In the genomic region with DNA sequence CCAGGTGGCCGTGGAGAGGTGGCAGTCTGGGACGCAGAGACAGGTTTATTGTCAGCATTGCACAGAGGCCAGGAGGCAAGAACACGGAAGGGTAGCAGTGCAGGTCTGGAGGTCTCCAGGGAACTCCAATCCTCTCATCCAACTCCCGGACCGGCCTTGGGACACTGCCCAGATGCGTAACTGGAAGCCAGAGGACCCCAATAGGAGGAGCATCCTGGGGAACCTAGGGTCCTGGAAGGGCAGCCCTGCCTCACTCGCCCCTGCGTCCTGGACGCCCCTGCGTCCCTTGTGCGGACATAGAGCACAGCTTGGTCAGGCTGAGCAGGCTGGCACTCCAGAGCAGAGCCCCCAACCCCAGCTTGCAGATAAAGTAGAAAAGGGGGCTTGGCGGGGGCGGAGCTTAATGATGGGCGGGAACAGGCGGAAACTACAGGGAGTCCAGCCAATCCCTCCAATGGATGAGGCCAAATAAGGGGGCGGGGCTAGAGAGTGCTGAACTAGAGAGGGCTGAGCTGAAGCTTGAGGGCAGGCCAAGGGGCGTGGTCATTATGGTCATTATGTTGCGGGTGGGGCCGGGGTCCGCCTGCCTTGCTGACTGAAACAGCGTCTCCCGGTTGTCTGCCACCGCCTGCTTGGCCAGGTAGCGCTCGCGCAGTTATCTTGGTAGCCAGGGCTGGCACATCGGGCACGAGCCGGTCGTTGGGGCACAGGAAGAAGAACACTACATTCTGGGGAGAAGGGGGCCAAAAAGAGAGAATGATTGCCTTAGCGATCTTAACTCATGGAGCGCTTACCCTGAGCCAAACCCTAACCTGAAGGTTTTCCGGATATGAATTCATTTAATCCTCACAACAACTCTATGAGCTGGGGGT, we compare ENCODE assay signal across 1 cellular context.
A peak's percentile ranks its signal among the peaks of the same experiment; 100 is the strongest.
TF ChIP-seq lines count a peak whose summit lies in the region.

No MANE protein-coding gene starts in this region.

TF ChIP-seq in K562, 482 proteins besides CTCF, POLR2A, EP300 and RAD21 (continues in another document):
- TF ChIP-seq, protein P1, sequence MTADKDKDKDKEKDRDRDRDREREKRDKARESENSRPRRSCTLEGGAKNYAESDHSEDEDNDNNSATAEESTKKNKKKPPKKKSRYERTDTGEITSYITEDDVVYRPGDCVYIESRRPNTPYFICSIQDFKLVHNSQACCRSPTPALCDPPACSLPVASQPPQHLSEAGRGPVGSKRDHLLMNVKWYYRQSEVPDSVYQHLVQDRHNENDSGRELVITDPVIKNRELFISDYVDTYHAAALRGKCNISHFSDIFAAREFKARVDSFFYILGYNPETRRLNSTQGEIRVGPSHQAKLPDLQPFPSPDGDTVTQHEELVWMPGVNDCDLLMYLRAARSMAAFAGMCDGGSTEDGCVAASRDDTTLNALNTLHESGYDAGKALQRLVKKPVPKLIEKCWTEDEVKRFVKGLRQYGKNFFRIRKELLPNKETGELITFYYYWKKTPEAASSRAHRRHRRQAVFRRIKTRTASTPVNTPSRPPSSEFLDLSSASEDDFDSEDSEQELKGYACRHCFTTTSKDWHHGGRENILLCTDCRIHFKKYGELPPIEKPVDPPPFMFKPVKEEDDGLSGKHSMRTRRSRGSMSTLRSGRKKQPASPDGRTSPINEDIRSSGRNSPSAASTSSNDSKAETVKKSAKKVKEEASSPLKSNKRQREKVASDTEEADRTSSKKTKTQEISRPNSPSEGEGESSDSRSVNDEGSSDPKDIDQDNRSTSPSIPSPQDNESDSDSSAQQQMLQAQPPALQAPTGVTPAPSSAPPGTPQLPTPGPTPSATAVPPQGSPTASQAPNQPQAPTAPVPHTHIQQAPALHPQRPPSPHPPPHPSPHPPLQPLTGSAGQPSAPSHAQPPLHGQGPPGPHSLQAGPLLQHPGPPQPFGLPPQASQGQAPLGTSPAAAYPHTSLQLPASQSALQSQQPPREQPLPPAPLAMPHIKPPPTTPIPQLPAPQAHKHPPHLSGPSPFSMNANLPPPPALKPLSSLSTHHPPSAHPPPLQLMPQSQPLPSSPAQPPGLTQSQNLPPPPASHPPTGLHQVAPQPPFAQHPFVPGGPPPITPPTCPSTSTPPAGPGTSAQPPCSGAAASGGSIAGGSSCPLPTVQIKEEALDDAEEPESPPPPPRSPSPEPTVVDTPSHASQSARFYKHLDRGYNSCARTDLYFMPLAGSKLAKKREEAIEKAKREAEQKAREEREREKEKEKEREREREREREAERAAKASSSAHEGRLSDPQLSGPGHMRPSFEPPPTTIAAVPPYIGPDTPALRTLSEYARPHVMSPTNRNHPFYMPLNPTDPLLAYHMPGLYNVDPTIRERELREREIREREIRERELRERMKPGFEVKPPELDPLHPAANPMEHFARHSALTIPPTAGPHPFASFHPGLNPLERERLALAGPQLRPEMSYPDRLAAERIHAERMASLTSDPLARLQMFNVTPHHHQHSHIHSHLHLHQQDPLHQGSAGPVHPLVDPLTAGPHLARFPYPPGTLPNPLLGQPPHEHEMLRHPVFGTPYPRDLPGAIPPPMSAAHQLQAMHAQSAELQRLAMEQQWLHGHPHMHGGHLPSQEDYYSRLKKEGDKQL (CRISPR knock-in tag; IDR thresholded peaks at IDR 0.05; ENCODE audit: borderline replicate concordance), result no peak
- TF ChIP-seq ZNF445 (CRISPR knock-in tag; IDR thresholded peaks at IDR 0.05; ENCODE audit: low read depth) (no peak), TSC22D4 (tag; IDR thresholded peaks at IDR 0.05) (no peak), NFYB (IDR thresholded peaks at IDR 0.05; ENCODE audit: extremely low read depth, insufficient read length) (no peak), TCF3 (CRISPR knock-in tag; IDR thresholded peaks at IDR 0.05) (0 out of 2 replicates have a peak, but pooled peaks have one; percentile 17), DMBX1 (CRISPR knock-in tag; IDR thresholded peaks at IDR 0.05; ENCODE audit: borderline replicate concordance) (no peak), PRDM10 (IDR thresholded peaks at IDR 0.05; ENCODE audit: partially characterized antibody) (no peak), ARID3A (IDR thresholded peaks at IDR 0.05; ENCODE audit: borderline replicate concordance, low read depth, low read length) (no peak), NCOA6 (IDR thresholded peaks at IDR 0.05) (no peak), TCFL5 (CRISPR knock-in tag; conservative IDR thresholded peaks at IDR 0.05) (no peak), TCF7 (IDR thresholded peaks at IDR 0.05; ENCODE audit: borderline replicate concordance) (no peak), AFF4 (CRISPR knock-in tag; IDR thresholded peaks at IDR 0.05) (no peak), POLR3A (IDR thresholded peaks at IDR 0.05; ENCODE audit: borderline replicate concordance, extremely low read depth, insufficient read depth, insufficient read length) (no peak), RHOXF2B (CRISPR knock-in tag; conservative IDR thresholded peaks at IDR 0.05) (no peak), ILK (tag; IDR thresholded peaks at IDR 0.05; ENCODE audit: borderline replicate concordance, low read depth) (no peak), ID3 (CRISPR knock-in tag; IDR thresholded peaks at IDR 0.05) (no peak), ID3 (tag; IDR thresholded peaks at IDR 0.05) (no peak), FOXJ3 (CRISPR knock-in tag; IDR thresholded peaks at IDR 0.05) (no peak), FOSL1 (tag; conservative IDR thresholded peaks at IDR 0.05) (no peak), SIRT6 (IDR thresholded peaks at IDR 0.05; ENCODE audit: low read depth, low read length) (no peak), KLF16 (IDR thresholded peaks at IDR 0.05) (no peak), CREB1 (IDR thresholded peaks at IDR 0.05) (0 out of 2 replicates have a peak, but pooled peaks have one; percentile 15), CREB1 (CRISPR knock-in tag; IDR thresholded peaks at IDR 0.05) (no peak; the same call in 1 of the 2 replicates), E2F3 (CRISPR knock-in tag; IDR thresholded peaks at IDR 0.05) (no peak), STAG1 (CRISPR knock-in tag; IDR thresholded peaks at IDR 0.05; ENCODE audit: borderline replicate concordance) (no peak), TAF1 (IDR thresholded peaks at IDR 0.05; ENCODE audit: control insufficient read depth, extremely low read depth, insufficient read depth, low read length, severe bottlenecking) (no peak), LCOR (CRISPR knock-in tag; IDR thresholded peaks at IDR 0.05) (no peak), XRCC4 (IDR thresholded peaks at IDR 0.05; ENCODE audit: extremely low read depth, insufficient read depth, insufficient read length) (no peak), PHF20 (IDR thresholded peaks at IDR 0.05; ENCODE audit: partially characterized antibody) (no peak), COPS2 (conservative IDR thresholded peaks at IDR 0.05) (no peak)
- TF ChIP-seq, protein P2, sequence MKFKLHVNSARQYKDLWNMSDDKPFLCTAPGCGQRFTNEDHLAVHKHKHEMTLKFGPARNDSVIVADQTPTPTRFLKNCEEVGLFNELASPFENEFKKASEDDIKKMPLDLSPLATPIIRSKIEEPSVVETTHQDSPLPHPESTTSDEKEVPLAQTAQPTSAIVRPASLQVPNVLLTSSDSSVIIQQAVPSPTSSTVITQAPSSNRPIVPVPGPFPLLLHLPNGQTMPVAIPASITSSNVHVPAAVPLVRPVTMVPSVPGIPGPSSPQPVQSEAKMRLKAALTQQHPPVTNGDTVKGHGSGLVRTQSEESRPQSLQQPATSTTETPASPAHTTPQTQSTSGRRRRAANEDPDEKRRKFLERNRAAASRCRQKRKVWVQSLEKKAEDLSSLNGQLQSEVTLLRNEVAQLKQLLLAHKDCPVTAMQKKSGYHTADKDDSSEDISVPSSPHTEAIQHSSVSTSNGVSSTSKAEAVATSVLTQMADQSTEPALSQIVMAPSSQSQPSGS (CRISPR knock-in tag; IDR thresholded peaks at IDR 0.05), result no peak
- TF ChIP-seq, protein P3, sequence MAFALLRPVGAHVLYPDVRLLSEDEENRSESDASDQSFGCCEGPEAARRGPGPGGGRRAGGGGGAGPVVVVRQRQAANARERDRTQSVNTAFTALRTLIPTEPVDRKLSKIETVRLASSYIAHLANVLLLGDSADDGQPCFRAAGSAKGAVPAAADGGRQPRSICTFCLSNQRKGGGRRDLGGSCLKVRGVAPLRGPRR (CRISPR knock-in tag; IDR thresholded peaks at IDR 0.05), result no peak
- TF ChIP-seq, protein P4, sequence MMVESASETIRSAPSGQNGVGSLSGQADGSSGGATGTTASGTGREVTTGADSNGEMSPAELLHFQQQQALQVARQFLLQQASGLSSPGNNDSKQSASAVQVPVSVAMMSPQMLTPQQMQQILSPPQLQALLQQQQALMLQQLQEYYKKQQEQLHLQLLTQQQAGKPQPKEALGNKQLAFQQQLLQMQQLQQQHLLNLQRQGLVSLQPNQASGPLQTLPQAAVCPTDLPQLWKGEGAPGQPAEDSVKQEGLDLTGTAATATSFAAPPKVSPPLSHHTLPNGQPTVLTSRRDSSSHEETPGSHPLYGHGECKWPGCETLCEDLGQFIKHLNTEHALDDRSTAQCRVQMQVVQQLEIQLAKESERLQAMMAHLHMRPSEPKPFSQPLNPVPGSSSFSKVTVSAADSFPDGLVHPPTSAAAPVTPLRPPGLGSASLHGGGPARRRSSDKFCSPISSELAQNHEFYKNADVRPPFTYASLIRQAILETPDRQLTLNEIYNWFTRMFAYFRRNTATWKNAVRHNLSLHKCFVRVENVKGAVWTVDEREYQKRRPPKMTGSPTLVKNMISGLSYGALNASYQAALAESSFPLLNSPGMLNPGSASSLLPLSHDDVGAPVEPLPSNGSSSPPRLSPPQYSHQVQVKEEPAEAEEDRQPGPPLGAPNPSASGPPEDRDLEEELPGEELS (CRISPR knock-in tag; IDR thresholded peaks at IDR 0.05; ENCODE audit: borderline replicate concordance), result no peak
- TF ChIP-seq, protein P5, sequence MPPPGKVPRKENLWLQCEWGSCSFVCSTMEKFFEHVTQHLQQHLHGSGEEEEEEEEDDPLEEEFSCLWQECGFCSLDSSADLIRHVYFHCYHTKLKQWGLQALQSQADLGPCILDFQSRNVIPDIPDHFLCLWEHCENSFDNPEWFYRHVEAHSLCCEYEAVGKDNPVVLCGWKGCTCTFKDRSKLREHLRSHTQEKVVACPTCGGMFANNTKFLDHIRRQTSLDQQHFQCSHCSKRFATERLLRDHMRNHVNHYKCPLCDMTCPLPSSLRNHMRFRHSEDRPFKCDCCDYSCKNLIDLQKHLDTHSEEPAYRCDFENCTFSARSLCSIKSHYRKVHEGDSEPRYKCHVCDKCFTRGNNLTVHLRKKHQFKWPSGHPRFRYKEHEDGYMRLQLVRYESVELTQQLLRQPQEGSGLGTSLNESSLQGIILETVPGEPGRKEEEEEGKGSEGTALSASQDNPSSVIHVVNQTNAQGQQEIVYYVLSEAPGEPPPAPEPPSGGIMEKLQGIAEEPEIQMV (tag; conservative IDR thresholded peaks at IDR 0.05; ENCODE audit: low read depth), result no peak
